Comparison of ENCODE assay signal across 8 cellular contexts in genomic region chr6:133951227-133951626, GRCh38. TPM values are rescaled to one million over a fixed set of nuclear protein-coding genes. Genes with fewer than 3 reads are reported as not detected.
DNase-seq lines count a peak whose midpoint lies in the region; ATAC-seq and TF ChIP-seq lines count a peak whose summit lies in the region.

No MANE protein-coding gene starts in this region.

- no peak overlapping the region for H3K56ac ChIP-seq in H9 (ENCODE audit: insufficient read length, low read depth, low read length)

- no peak overlapping the region for H3K9ac ChIP-seq in H9 (ENCODE audit: extremely low read depth, insufficient read length, low read length)

- ATAC-seq in left ventricle myocardium superior: peak; percentile 34
- ATAC-seq in GM18868 (IDR thresholded peaks at IDR 0.05; ENCODE audit: unreplicated experiment): no peak

- no peak overlapping the region for H3K18ac ChIP-seq in H9 (ENCODE audit: insufficient read length, low read depth, low read length)

- H3K79me1 ChIP-seq in H9 (ENCODE audit: insufficient read depth, low read depth, low read length, poor library complexity, severe bottlenecking): no peaks in the 10 kb centered on the region

- peak overlapping the region; percentile 95 for H3K4me2 ChIP-seq in H9 (ENCODE audit: insufficient read depth, insufficient read length, low read length)

- H3K4me3 Mint-ChIP-seq in H9: peak overlapping the region; percentile 90 to 91
- H3K4me3 Mint-ChIP-seq in activated CD4-positive, alpha-beta memory T cell treated with anti-CD3 and anti-CD28 coated beads for 36 hours: peak overlapping the region; percentile 93

- peak overlapping the region in 5 of 7 experiments; percentile 95 to 100 (median 96) for H3K4me3 ChIP-seq in skin epidermis

- no peak overlapping the region for H3K4ac ChIP-seq in H9 (ENCODE audit: low read depth, low read length)

- no peak overlapping the region for H4K5ac ChIP-seq in H9 (ENCODE audit: insufficient read length, low read depth, low read length)

- intact Hi-C loops in activated CD4-positive, alpha-beta memory T cell treated with anti-CD3 and anti-CD28 coated beads for 36 hours (cut with micrococcal nuclease): loop anchor here (5.0 to 10.0 kb wide), 3 partner anchors 1026 to 1544 kb away; partner anchors contain the start of genes AHI1 and RPS12
- intact Hi-C loops in left ventricle myocardium superior (cut with micrococcal nuclease): no loop called here

- H3K27me3 Mint-ChIP-seq in H9 (ENCODE audit: low read depth): peaks cover 20% of the 10 kb centered on the region
- no peaks in the 10 kb centered on the region for H3K27me3 Mint-ChIP-seq in activated CD4-positive, alpha-beta memory T cell treated with anti-CD3 and anti-CD28 coated beads for 36 hours

- H2AK5ac ChIP-seq in H9 (ENCODE audit: insufficient read length, low read length): no peak overlapping the region

- no peak overlapping the region for H3K14ac ChIP-seq in H9 (ENCODE audit: insufficient read depth, low read length)

- no peak overlapping the region for H2BK5ac ChIP-seq in H9 (ENCODE audit: insufficient read length, low read length)

- no peaks in the 10 kb centered on the region for H3K36me3 Mint-ChIP-seq in H9 (ENCODE audit: insufficient read depth in 1 of 3, low read depth in 3 of 3)
- H3K36me3 Mint-ChIP-seq in activated CD4-positive, alpha-beta memory T cell treated with anti-CD3 and anti-CD28 coated beads for 36 hours: no peaks in the 10 kb centered on the region

- H3K79me2 ChIP-seq in H9 (ENCODE audit: insufficient read depth, low read length): peaks cover 9% of the 10 kb centered on the region; the same call in 1 of the 2 replicates

- no peak overlapping the region for H3K27ac Mint-ChIP-seq in H9
- H3K27ac Mint-ChIP-seq in activated CD4-positive, alpha-beta memory T cell treated with anti-CD3 and anti-CD28 coated beads for 36 hours: peak overlapping the region; percentile 49

- H2AFZ ChIP-seq in H9 (ENCODE audit: low read length): no peak overlapping the region

- H4K8ac ChIP-seq in H9 (replicated peaks; ENCODE audit: insufficient read length, low read depth, low read length): no peak overlapping the region

- no peak overlapping the region for H4K91ac ChIP-seq in H9 (ENCODE audit: insufficient read length, low read depth, low read length)

- POLR2A ChIA-PET in activated CD4-positive, alpha-beta memory T cell treated with anti-CD3 and anti-CD28 coated beads for 36 hours (lab: Charles Lee): no interaction called here

- DNase-seq in H9 (no peak), left ventricle myocardium superior (no peak), SHP77 (lab: John Stamatoyannopoulos, UW) (no peak), mesenteric fat pad (ENCODE audit: low spot score) (no peak)
- no peak for DNase-seq in activated CD4-positive, alpha-beta memory T cell treated with anti-CD3 and anti-CD28 coated beads for 36 hours
- no peak for DNase-seq in stimulated activated CD4-positive, alpha-beta T cell treated with anti-CD3 and anti-CD28 coated beads, Interleukin-4, amount 100 ng/mL, for 24 hours

- no peaks in the 10 kb centered on the region for H4K20me1 ChIP-seq in H9 (ENCODE audit: control insufficient read depth, insufficient read depth, insufficient read length)

- H2BK12ac ChIP-seq in H9 (ENCODE audit: insufficient read length, low read depth, low read length): no peak overlapping the region

- no peak overlapping the region for H2BK15ac ChIP-seq in H9 (ENCODE audit: low read depth, low read length)

- H2BK20ac ChIP-seq in H9 (ENCODE audit: low read depth, low read length, poor library complexity, severe bottlenecking): no peak overlapping the region

- H3T11ph ChIP-seq in H9 (ENCODE audit: low read length): no peak overlapping the region

- H2BK120ac ChIP-seq in H9 (ENCODE audit: low read depth, low read length, poor library complexity, severe bottlenecking): no peak overlapping the region

- CTCF ChIA-PET in activated CD4-positive, alpha-beta memory T cell treated with anti-CD3 and anti-CD28 coated beads for 36 hours (lab: Charles Lee): interaction anchor here (0.7 to 5.7 kb wide), 7 partner anchors 11 to 146 kb away, joined by 3 to 35 read pairs (median 9); no protein-coding TSS in a partner anchor

- TF ChIP-seq CTCF in H9 (conservative IDR thresholded peaks at IDR 0.05): no peak

- peaks cover 23 to 27% of the 10 kb centered on the region in 2 experiments for H3K4me1 Mint-ChIP-seq in H9
- peaks cover 22% of the 10 kb centered on the region for H3K4me1 Mint-ChIP-seq in activated CD4-positive, alpha-beta memory T cell treated with anti-CD3 and anti-CD28 coated beads for 36 hours (ENCODE audit: low read depth)

- H3K27ac ChIP-seq in H9 (ENCODE audit: insufficient read length, low read depth, low read length): no peak overlapping the region
- peak overlapping the region in 13 of 21 experiments; percentile 82 to 96 (median 92) for H3K27ac ChIP-seq in skin epidermis

- no CpG with 5 or more reads among the region's 4 CpGs for WGBS in H9 (ENCODE audit: extremely low coverage, insufficient read length, low lambda C conversion rate)

- H3K23me2 ChIP-seq in H9 (ENCODE audit: insufficient read length, low read depth, low read length, poor library complexity, severe bottlenecking): peaks cover 12% of the 10 kb centered on the region

- no peaks in the 10 kb centered on the region for H3K27me3 ChIP-seq in H9 (ENCODE audit: insufficient read depth, low read length)

- no peaks in the 10 kb centered on the region for H3K9me3 Mint-ChIP-seq in H9
- no peaks in the 10 kb centered on the region for H3K9me3 Mint-ChIP-seq in activated CD4-positive, alpha-beta memory T cell treated with anti-CD3 and anti-CD28 coated beads for 36 hours

- peaks cover 3% of the 10 kb centered on the region; the same call in 1 of the 2 replicates for H3K4me1 ChIP-seq in H9 (ENCODE audit: insufficient read depth, low read length)

- H3K9me3 ChIP-seq in H9 (ENCODE audit: control insufficient read depth, low read depth, low read length): no peaks in the 10 kb centered on the region

- H3K23ac ChIP-seq in H9 (ENCODE audit: insufficient read length, low read depth, low read length): no peak overlapping the region

RNA-seq across cellular contexts. Expression of gene TBPL1, which starts 1.8 kb away (rescaled TPM):
- total RNA-seq in H9 (2021) (49.7 and 50.0 TPM in 2 replicates), left ventricle myocardium superior (14.2 TPM), mesenteric fat pad (16.5 TPM)
- 10 to 100 TPM; 31.3 to 35.7 TPM for total RNA-seq in activated CD4-positive, alpha-beta memory T cell treated with anti-CD3 and anti-CD28 coated beads for 36 hours
